In the genomic region with DNA sequence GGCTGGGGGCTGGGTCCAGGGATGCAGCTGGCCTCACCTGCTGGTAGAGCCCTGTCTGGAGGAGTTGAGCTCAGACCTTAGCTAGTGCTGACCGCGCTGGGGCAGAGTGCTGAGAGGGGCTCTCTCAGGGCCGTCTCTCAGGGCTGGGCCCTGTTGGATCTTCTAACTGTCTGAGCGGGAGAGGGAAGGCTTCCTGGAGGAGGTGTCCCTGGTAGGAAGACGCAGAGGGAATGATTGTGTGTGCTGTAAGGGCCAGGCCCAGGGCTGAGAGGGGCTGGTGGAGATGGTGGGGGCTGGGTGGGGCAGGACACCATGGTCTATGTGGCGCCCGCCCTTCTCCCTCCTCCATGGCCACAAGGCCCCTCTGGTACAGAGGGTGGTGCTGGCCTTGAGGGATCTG, we compare ENCODE assay signal across 13 cellular contexts. TPM values are rescaled to one million over a fixed set of nuclear protein-coding genes. Genes with fewer than 3 reads are reported as not detected.
A peak's percentile ranks its signal among the peaks of the same experiment; 100 is the strongest.
DNase-seq lines count a peak whose midpoint lies in the region; ATAC-seq and TF ChIP-seq lines count a peak whose summit lies in the region.
"Had no signal": no experiment of that assay in that cellular context is flagged by ENCODE, and none has a peak within 500 bp of the region (broad histone marks: within the 10 kb centered on the region; RNA-seq: fewer than 3 reads in every experiment).

No MANE protein-coding gene starts in this region.

- H3K4ac ChIP-seq in mesendoderm (ENCODE audit: low read depth, low read length): no peak overlapping the region

- H3K27me3 ChIP-seq in CD8-positive, alpha-beta memory T cell (ENCODE audit: insufficient read depth, low read length, poor library complexity, severe bottlenecking): no peaks in the 10 kb centered on the region
- H3K27me3 ChIP-seq in RWPE2 (ENCODE audit: insufficient read depth, poor library complexity, severe bottlenecking): no peaks in the 10 kb centered on the region
- no peaks in the 10 kb centered on the region for H3K27me3 ChIP-seq in psoas muscle (ENCODE audit: insufficient read depth in 3 of 3, low read length in 2 of 3)
- H3K27me3 ChIP-seq in mesendoderm (ENCODE audit: insufficient read depth, low read length, poor library complexity): no peaks in the 10 kb centered on the region
- H3K27me3 ChIP-seq: foreskin keratinocyte, Peyer's patch had no signal

- H4K5ac ChIP-seq in mesendoderm (ENCODE audit: low read length): no peak overlapping the region

- peaks cover 21 to 44% (median 30%) of the 10 kb centered on the region in 3 donors for H3K4me1 Mint-ChIP-seq in CD8-positive, alpha-beta memory T cell
- H3K4me1 Mint-ChIP-seq in immature natural killer cell: peaks cover 38 to 58% of the 10 kb centered on the region in 2 donors

- DNase-seq in CD8-positive, alpha-beta memory T cell: no peak
- DNase-seq in RWPE2 (ENCODE audit: low spot score) (no peak), immature natural killer cell (no peak), psoas muscle (no peak), mesendoderm (no peak), HK-2 (ENCODE audit: unreplicated experiment) (no peak)
- DNase-seq: DMS153, foreskin keratinocyte, NCI-H1105, Peyer's patch had no signal

- H2AK5ac ChIP-seq in mesendoderm (ENCODE audit: low read length): no peak overlapping the region

- no peak overlapping the region for H3K56ac ChIP-seq in mesendoderm (ENCODE audit: low read length)

- H3K23ac ChIP-seq in mesendoderm (ENCODE audit: low read length): no peak overlapping the region

- no peak overlapping the region for H2BK15ac ChIP-seq in mesendoderm (replicated peaks; ENCODE audit: low read depth)

- H2BK5ac ChIP-seq in mesendoderm (ENCODE audit: low read length): no peak overlapping the region

- peak overlapping the region in 3 of 7 donors; percentile 1 to 59 (median 23) for H3K4me3 Mint-ChIP-seq in CD8-positive, alpha-beta memory T cell
- peak overlapping the region in 3 of 5 donors; percentile 39 to 92 (median 45) for H3K4me3 Mint-ChIP-seq in immature natural killer cell

- no peak overlapping the region for H4K8ac ChIP-seq in mesendoderm (ENCODE audit: low read depth, low read length)

- H3K4me1 ChIP-seq in CD8-positive, alpha-beta memory T cell (ENCODE audit: insufficient read depth, low read length): peaks cover 24% of the 10 kb centered on the region
- H3K4me1 ChIP-seq in RWPE2 (ENCODE audit: insufficient read depth, poor library complexity, severe bottlenecking) (peaks cover 44% of the 10 kb centered on the region), psoas muscle (peaks cover 100% of the 10 kb centered on the region), mesendoderm (ENCODE audit: control insufficient read depth, low read depth, low read length) (peaks cover 2% of the 10 kb centered on the region)

- intact Hi-C loops in psoas muscle (cut with DNase I): no loop called here

- H3K18ac ChIP-seq in mesendoderm (ENCODE audit: low read length): no peak overlapping the region

- no peak overlapping the region for H3K4me3 ChIP-seq in CD8-positive, alpha-beta memory T cell (ENCODE audit: low read length)
- H3K4me3 ChIP-seq in RWPE2 (ENCODE audit: severe bottlenecking) (no peak overlapping the region), psoas muscle (no peak overlapping the region), mesendoderm (ENCODE audit: low read length) (no peak overlapping the region)

- H3K36me3 Mint-ChIP-seq in CD8-positive, alpha-beta memory T cell: no peaks in the 10 kb centered on the region
- H3K36me3 Mint-ChIP-seq in immature natural killer cell: no peaks in the 10 kb centered on the region

- 95 to 98% (median 97%) methylated on average over 7 of the region's 7 CpGs for WGBS in psoas muscle, 3 donors
- WGBS in mesendoderm (ENCODE audit: extremely low coverage, insufficient coverage, low lambda C conversion rate): no CpG with 5 or more reads among the region's 7 CpGs

- no peak overlapping the region for H2BK120ac ChIP-seq in mesendoderm (ENCODE audit: low read depth, low read length)

- no peak overlapping the region for H3K27ac ChIP-seq in CD8-positive, alpha-beta memory T cell (ENCODE audit: low read depth, low read length)
- peak overlapping the region; percentile 95 for H3K27ac ChIP-seq in RWPE2 (ENCODE audit: poor library complexity, severe bottlenecking)
- H3K27ac ChIP-seq in psoas muscle: peak overlapping the region; percentile 92
- no peak overlapping the region for H3K27ac ChIP-seq in mesendoderm (ENCODE audit: low read depth, low read length)
- H3K27ac ChIP-seq: foreskin keratinocyte had no signal

- POLR2A ChIA-PET in CD8-positive, alpha-beta memory T cell (lab: Charles Lee): no interaction called here

- no peaks in the 10 kb centered on the region for H3K36me3 ChIP-seq in CD8-positive, alpha-beta memory T cell (ENCODE audit: insufficient read depth, low read length)
- H3K36me3 ChIP-seq in RWPE2 (ENCODE audit: low read depth) (no peaks in the 10 kb centered on the region), psoas muscle (ENCODE audit: insufficient read depth in 1 of 2, low read depth in 1 of 2) (no peaks in the 10 kb centered on the region), mesendoderm (ENCODE audit: control insufficient read depth, insufficient read depth, low read length) (no peaks in the 10 kb centered on the region)
- H3K36me3 ChIP-seq: Peyer's patch had no signal

- H3K9ac ChIP-seq in mesendoderm (ENCODE audit: low read length): no peak overlapping the region

- peaks cover 22% of the 10 kb centered on the region for H3K79me1 ChIP-seq in mesendoderm (ENCODE audit: low read length)

- CTCF ChIA-PET in CD8-positive, alpha-beta memory T cell (lab: Charles Lee): interaction anchor here (0.7 to 1.8 kb wide), 4 partner anchors 10 to 719 kb away, joined by 3 to 9 read pairs (median 5); no protein-coding TSS in a partner anchor

- no peak overlapping the region for H3K4me2 ChIP-seq in mesendoderm (ENCODE audit: low read length)

- peaks cover 0 to 2% (median 0%) of the 10 kb centered on the region in 5 donors for H3K9me3 Mint-ChIP-seq in CD8-positive, alpha-beta memory T cell
- H3K9me3 Mint-ChIP-seq in immature natural killer cell: peaks cover 0 to 2% (median 0%) of the 10 kb centered on the region in 6 donors

- H3K9me3 ChIP-seq in CD8-positive, alpha-beta memory T cell (ENCODE audit: low read length): no peaks in the 10 kb centered on the region
- H3K9me3 ChIP-seq in RWPE2 (ENCODE audit: severe bottlenecking) (no peaks in the 10 kb centered on the region), psoas muscle (no peaks in the 10 kb centered on the region)
- H3K9me3 ChIP-seq: Peyer's patch had no signal

- peaks cover 0 to 3% of the 10 kb centered on the region in 2 donors for H3K27me3 Mint-ChIP-seq in CD8-positive, alpha-beta memory T cell
- H3K27me3 Mint-ChIP-seq in immature natural killer cell (ENCODE audit: low read depth in 3 of 3): peaks cover 13 to 19% (median 15%) of the 10 kb centered on the region in 3 donors

- ATAC-seq in RWPE2 (ENCODE audit: low read depth) (no peak), psoas muscle (no peak), GM21825 (IDR thresholded peaks at IDR 0.05; ENCODE audit: unreplicated experiment) (no peak), HG03175 (IDR thresholded peaks at IDR 0.05; ENCODE audit: unreplicated experiment) (no peak)
- ATAC-seq: foreskin keratinocyte, left lobe of liver had no signal

- no peak for TF ChIP-seq CTCF in RWPE2 (IDR thresholded peaks at IDR 0.05; ENCODE audit: poor library complexity, severe bottlenecking)
- no peak for TF ChIP-seq CTCF in psoas muscle (IDR thresholded peaks at IDR 0.05)

- H3K79me2 ChIP-seq in mesendoderm (ENCODE audit: control insufficient read depth, insufficient read depth, low read length): peaks cover 12% of the 10 kb centered on the region

- H3K27ac Mint-ChIP-seq in CD8-positive, alpha-beta memory T cell: peak overlapping the region in 7 of 8 donors; percentile 40 to 97 (median 80)
- peak overlapping the region; percentile 8 to 98 (median 91) for H3K27ac Mint-ChIP-seq in immature natural killer cell

RNA-seq across cellular contexts. Expression of a gene that starts 55.0 kb away (rescaled TPM):
- 1 to 10 TPM; 9.9 to 10.0 TPM for total RNA-seq in CD8-positive, alpha-beta memory T cell
- 2.1 TPM for polyA plus RNA-seq in CD8-positive, alpha-beta memory T cell
- polyA plus RNA-seq in immature natural killer cell (1 to 10 TPM; 1.0 to 4.4 (median 1.9) TPM), psoas muscle (100 to 1,000 TPM in 1 of 3 donors, 10 to 100 TPM in 2; 37.7 to 156 (median 76.4) TPM)
- 100 to 1,000 TPM in 3 of 4 donors, 10 to 100 TPM in 1; 84.3 to 192 (median 147) TPM for total RNA-seq in psoas muscle
- polyA plus RNA-seq in mesendoderm (2013, experiment 1 of 2): 16.4 TPM
- polyA plus RNA-seq in mesendoderm (2013, experiment 2 of 2): 16.9 TPM

Comparison
In these comparisons a context has a peak if more than half of its experiments do, and no peak if none do; other contexts are left out.
1. H3K27ac ChIP-seq: peak in RWPE2 (single experiment) and psoas muscle (single experiment); none in CD8-positive, alpha-beta memory T cell (single experiment) and mesendoderm (single experiment).
2. RNA of a gene that starts 55.0 kb away (polyA plus RNA-seq): 37.7 to 156 TPM in psoas muscle; 2.1 TPM in CD8-positive, alpha-beta memory T cell (single experiment) and 1.0 to 4.4 TPM in immature natural killer cell; every median in the first group is over 4 times any median in the second.